ENCODE assay signal across 8 cellular contexts in genomic region chr1:45490623-45491463, GRCh38. TPM values are rescaled to one million over a fixed set of nuclear protein-coding genes. Genes with fewer than 3 reads are reported as not detected.
DNase-seq lines count a peak whose midpoint lies in the region; ATAC-seq, FAIRE-seq and TF ChIP-seq lines count a peak whose summit lies in the region.

Gene TESK2, minus strand, starts transcription at chr1:45491163. Its CDS starts 33,378 bp downstream, at chr1:45457785.

- POLR2A ChIA-PET in HCT116 (lab: Charles Lee), result interaction anchor here (0.8 to 3.0 kb wide), 8 partner anchors 9 to 769 kb away, joined by 3 to 13 read pairs (median 7); partner anchors contain the start of genes CCDC163, MMACHC, MUTYH and PRDX1

- BruUV-seq in HCT116 (replicated peaks; lab: Mats Ljungman, UMichigan), result no TSS peak

- FAIRE-seq in frontal cortex (lab: Jason Lieb, UNC), result peak; percentile 99

- TF ChIP-seq RAD21 in HCT116 (IDR thresholded peaks at IDR 0.05; ENCODE audit: low read depth), result 0 out of 2 replicates have a peak, but pooled peaks have one; percentile 7

- H3K9me2 ChIP-seq in HCT116 (ENCODE audit: insufficient read depth), result no peaks in the 10 kb centered on the region
- no peaks in the 10 kb centered on the region for H3K9me2 ChIP-seq in MM.1S (replicated peaks; ENCODE audit: insufficient read depth, low read length)

- H3K9me3 ChIP-seq in HCT116 (ENCODE audit: control insufficient read depth in 1 of 2, insufficient read depth in 1 of 2, low read depth in 1 of 2, low read length in 2 of 2), result no peaks in the 10 kb centered on the region
- no peaks in the 10 kb centered on the region for H3K9me3 ChIP-seq in MM.1S (replicated peaks; ENCODE audit: insufficient read depth, low read length)
- H3K9me3 ChIP-seq in neuron (ENCODE audit: low read length), result no peaks in the 10 kb centered on the region

- peak; percentile 94 for ATAC-seq in HCT116

- TF ChIP-seq CTCF in HCT116 (IDR thresholded peaks at IDR 0.05 in 2 of 3, conservative IDR thresholded peaks at IDR 0.05 in 1 of 3; ENCODE audit: borderline replicate concordance in 1 of 3, insufficient read depth in 1 of 3, low read depth in 2 of 3, low read length in 2 of 3) (no peak), MM.1S (IDR thresholded peaks at IDR 0.05; ENCODE audit: low read length) (peak; percentile 6; the same call in 1 of the 2 replicates)

- H3K36me3 ChIP-seq in HCT116 (ENCODE audit: control insufficient read depth in 1 of 2, insufficient read depth in 2 of 2, low read length in 2 of 2) (no peaks in the 10 kb centered on the region), MM.1S (replicated peaks; ENCODE audit: insufficient read depth, low read length) (no peaks in the 10 kb centered on the region), neuron (ENCODE audit: insufficient read depth, low read length) (no peaks in the 10 kb centered on the region)

- TF ChIP-seq POLR2A in HCT116 (IDR thresholded peaks at IDR 0.05; ENCODE audit: borderline replicate concordance, extremely low read depth, insufficient read depth, insufficient read length), result no peak

- RAD21 ChIA-PET in HCT116 (lab: Charles Lee; ENCODE audit: low non-redundant PET in 1 of 2, low total read pairs in 2 of 2, uncharacterized antibody in 2 of 2, unreplicated experiment in 2 of 2), result interaction anchor here (1.0 to 2.6 kb wide), 5 partner anchors 9 to 477 kb away, joined by 3 to 9 read pairs (median 5); partner anchors contain the start of genes CCDC163 (in 1 of the 2), MMACHC (in 1 of the 2), MUTYH (in 1 of the 2) and TOE1 (in 1 of the 2)

- CTCF ChIA-PET in HCT116 (lab: Charles Lee), result interaction anchor here (0.6 to 4.9 kb wide), 8 partner anchors 9 to 696 kb away, joined by 3 to 58 read pairs (median 10); partner anchors contain the start of genes CCDC163, HECTD3, MMACHC and UROD

- H3K4me2 ChIP-seq in HCT116 (ENCODE audit: low read length) (peak within 1 kb of the TSS; percentile 92), MM.1S (ENCODE audit: low read depth, low read length) (peak within 1 kb of the TSS; percentile 88)

- H3K27me3 ChIP-seq in HCT116 (ENCODE audit: insufficient read depth, low read length) (no peaks in the 10 kb centered on the region), MM.1S (replicated peaks; ENCODE audit: insufficient read depth, low read length) (no peaks in the 10 kb centered on the region), neuron (ENCODE audit: insufficient read depth, low read length) (peaks cover 29% of the 10 kb centered on the region)

- no peaks in the 10 kb centered on the region for H4K20me1 ChIP-seq in HCT116 (ENCODE audit: insufficient read depth)
- H4K20me1 ChIP-seq in MM.1S (ENCODE audit: insufficient read depth, low read length), result no peaks in the 10 kb centered on the region

- H3K4me3 ChIP-seq in HCT116 (replicated peaks in 1 of 2; ENCODE audit: low read depth in 1 of 2, low read length in 2 of 2) (peak within 1 kb of the TSS; percentile 73 to 75), MM.1S (ENCODE audit: low read length) (peak within 1 kb of the TSS; percentile 85), neuron (ENCODE audit: low read length) (peak within 1 kb of the TSS; percentile 50)

- no peaks in the 10 kb centered on the region for H3K79me2 ChIP-seq in HCT116 (ENCODE audit: insufficient read depth, low read length)
- no peaks in the 10 kb centered on the region for H3K79me2 ChIP-seq in MM.1S (ENCODE audit: low read length)

- DNase-seq in GM03348 (ENCODE audit: low spot score), result peak; percentile 99
- peak; percentile 100 for DNase-seq in HCT116 (ENCODE audit: low read depth, low spot score)
- DNase-seq in MM.1S, result peak; percentile 100
- DNase-seq in SHP77 (lab: John Stamatoyannopoulos, UW), result peak; percentile 99 to 100
- peak; percentile 96 for DNase-seq in activated gamma-delta T cell treated with Interleukin-2 at 50 U/mL for 16 hours
- peak; percentile 94 to 96 for DNase-seq in frontal cortex (ENCODE audit: low spot score in 2 of 2)
- peak; percentile 99 for DNase-seq in stromal cell of bone marrow (ENCODE audit: low read depth)

- H3K9ac ChIP-seq in HCT116 (ENCODE audit: low read length), result peak within 1 kb of the TSS; percentile 71
- peak within 1 kb of the TSS; percentile 61 for H3K9ac ChIP-seq in MM.1S (ENCODE audit: low read length)

- H3K4me1 ChIP-seq in HCT116 (ENCODE audit: control insufficient read depth in 1 of 2, insufficient read depth in 2 of 2, low read length in 2 of 2), result peaks cover 12 to 18% of the 10 kb centered on the region in 2 experiments
- peaks cover 8% of the 10 kb centered on the region; the same call in 1 of the 2 replicates for H3K4me1 ChIP-seq in MM.1S (ENCODE audit: low read length)
- H3K4me1 ChIP-seq in neuron (ENCODE audit: insufficient read depth, low read length), result peaks cover 6% of the 10 kb centered on the region

- peak within 1 kb of the TSS; percentile 19; the same call in 1 of the 2 replicates for H3K27ac ChIP-seq in HCT116 (ENCODE audit: low read depth, low read length)
- H3K27ac ChIP-seq in MM.1S (ENCODE audit: low read length), result peak within 1 kb of the TSS; percentile 23; the same call in 1 of the 2 replicates

- intact Hi-C loops in HCT116 (cut with micrococcal nuclease), result loop anchor here (5.0 kb wide), 2 partner anchors 699 to 759 kb away; partner anchors contain the start of gene RNU5D-1

- peaks cover 11% of the 10 kb centered on the region for H3F3A ChIP-seq in MM.1S (ENCODE audit: insufficient read depth, low read length)

- no peak within 1 kb of the TSS for H2AFZ ChIP-seq in HCT116 (ENCODE audit: low read depth, low read length, poor library complexity, severe bottlenecking)
- peak within 1 kb of the TSS; percentile 84 for H2AFZ ChIP-seq in MM.1S (ENCODE audit: low read length)
- H2AFZ ChIP-seq in neuron (ENCODE audit: low read depth, low read length), result peak within 1 kb of the TSS; percentile 72

TF ChIP-seq in HCT116, 20 proteins besides CTCF, POLR2A, EP300 and RAD21 (continues in another document):
- TF ChIP-seq EZH2phosphoT487 (IDR thresholded peaks at IDR 0.05; ENCODE audit: borderline replicate concordance) (no peak), SRF (IDR thresholded peaks at IDR 0.05; ENCODE audit: low read depth) (peak; percentile 87), EZH2 (IDR thresholded peaks at IDR 0.05) (no peak), CBX3 (IDR thresholded peaks at IDR 0.05; ENCODE audit: low read depth) (peak; percentile 76; the same call in 1 of the 2 replicates), SP1 (IDR thresholded peaks at IDR 0.05; ENCODE audit: low read depth) (peak; percentile 100), POLR2AphosphoS5 (IDR thresholded peaks at IDR 0.05; ENCODE audit: low read depth, low read length) (peak; percentile 93), ATF3 (IDR thresholded peaks at IDR 0.05) (no peak), MAX (IDR thresholded peaks at IDR 0.05) (peak; percentile 99), JUND (IDR thresholded peaks at IDR 0.05) (no peak), YY1 (IDR thresholded peaks at IDR 0.05; ENCODE audit: extremely low read depth, insufficient replicate concordance, low read depth, low read length) (peak; percentile 26), ELF1 (IDR thresholded peaks at IDR 0.05; ENCODE audit: borderline replicate concordance, low read depth) (peak; percentile 71; the same call in 1 of the 2 replicates), EGR1 (IDR thresholded peaks at IDR 0.05; ENCODE audit: low read depth) (peak; percentile 69), ZFX (IDR thresholded peaks at IDR 0.05) (no peak), REST (IDR thresholded peaks at IDR 0.05; ENCODE audit: low read depth) (no peak)

RNA-seq across cellular contexts. Expression of gene TESK2, which starts in this region (rescaled TPM):
- total RNA-seq in HCT116 (2021; ENCODE audit: unreplicated experiment) (5.0 TPM), frontal cortex (0.82 TPM)
- 4.7 and 5.8 TPM in 2 replicates for polyA plus RNA-seq in HCT116 (2012)

Comparison
In these comparisons a context has a peak if more than half of its experiments do, and no peak if none do; other contexts are left out.
1. Peak in every context shown above with its lines: DNase-seq, ATAC-seq, H3K4me3 ChIP-seq and H3K27ac ChIP-seq.
2. Peak in DNase-seq in frontal cortex; RNA of the gene not detected or under 1 TPM.